In genomic region chr6:52417675-52418111, GRCh38 we compare ENCODE assay signal across 10 cellular contexts. TPM values are rescaled to one million over a fixed set of nuclear protein-coding genes. Genes with fewer than 3 reads are reported as not detected.
DNase-seq lines count a peak whose midpoint lies in the region; ATAC-seq and TF ChIP-seq lines count a peak whose summit lies in the region.
"Had no signal": no experiment of that assay in that cellular context is flagged by ENCODE, and none has a peak within 500 bp of the region (broad histone marks: within the 10 kb centered on the region; RNA-seq: fewer than 3 reads in every experiment).

No MANE protein-coding gene starts in this region.

- peak; percentile 53 for DNase-seq in DMS79 (lab: John Stamatoyannopoulos, UW)
- peak; percentile 69 for DNase-seq in NCI-H82 treated with DMSO at 0.1 percent for 48 hours (lab: John Stamatoyannopoulos, UW; ENCODE audit: unreplicated experiment)
- DNase-seq in endothelial cell (ENCODE audit: low spot score), result no peak
- no peak for DNase-seq in neural crest cell (ENCODE audit: low read depth, low spot score)
- no peak for DNase-seq in C1 segment of cervical spinal cord (lab: John Stamatoyannopoulos, UW)
- DNase-seq in dorsolateral prefrontal cortex, result no peak
- no peak for DNase-seq in NCI-H146 (lab: John Stamatoyannopoulos, UW)
- DNase-seq: T1000 had no signal

- H3K4me3 ChIP-seq in dorsolateral prefrontal cortex, result no peak overlapping the region
- H3K4me3 ChIP-seq: GM12878 had no signal

- intact Hi-C loops in dorsolateral prefrontal cortex (cut with DNase I), result loop anchor here in 1 of 2 donors (2.0 to 5.0 kb wide), 3 partner anchors 100 to 247 kb away; no protein-coding TSS in a partner anchor

- H3K4me1 Mint-ChIP-seq in endothelial cell (ENCODE audit: unreplicated experiment) (peaks cover 17% of the 10 kb centered on the region), neural crest cell (peaks cover 21% of the 10 kb centered on the region)

- TF ChIP-seq CTCF in endothelial cell (IDR thresholded peaks at IDR 0.05; ENCODE audit: unreplicated experiment), result no peak
- no peak for TF ChIP-seq CTCF in neural crest cell (conservative IDR thresholded peaks at IDR 0.05)
- no peak for TF ChIP-seq CTCF in dorsolateral prefrontal cortex (IDR thresholded peaks at IDR 0.05 in 54 of 56, conservative IDR thresholded peaks at IDR 0.05 in 2 of 56; ENCODE audit: low read depth in 1 of 56, partially characterized antibody in 56 of 56)

- H3K27ac Mint-ChIP-seq in endothelial cell (ENCODE audit: unreplicated experiment) (peak overlapping the region; percentile 33), neural crest cell (ENCODE audit: unreplicated experiment) (peak overlapping the region; percentile 65)

- H3K36me3 Mint-ChIP-seq in endothelial cell (ENCODE audit: low read depth, unreplicated experiment), result peaks cover 5% of the 10 kb centered on the region
- H3K36me3 Mint-ChIP-seq in neural crest cell (ENCODE audit: low read depth), result no peaks in the 10 kb centered on the region

- H3K9me3 Mint-ChIP-seq in endothelial cell (ENCODE audit: unreplicated experiment), result no peaks in the 10 kb centered on the region
- no peaks in the 10 kb centered on the region for H3K9me3 Mint-ChIP-seq in neural crest cell

- H3K27me3 Mint-ChIP-seq in endothelial cell (ENCODE audit: unreplicated experiment) (peaks cover 16% of the 10 kb centered on the region), neural crest cell (ENCODE audit: low read depth) (no peaks in the 10 kb centered on the region)

- no peak overlapping the region for H3K4me3 Mint-ChIP-seq in endothelial cell (ENCODE audit: unreplicated experiment)
- H3K4me3 Mint-ChIP-seq in neural crest cell, result peak overlapping the region; percentile 72

- no peak for ATAC-seq in HG02885 (IDR thresholded peaks at IDR 0.05; ENCODE audit: poor library complexity, unreplicated experiment)
- ATAC-seq: GM12878 had no signal

- H3K27ac ChIP-seq in dorsolateral prefrontal cortex, result peak overlapping the region in 5 of 59 donors; percentile 16 to 37 (median 35)

- no peaks in the 10 kb centered on the region for H3K27me3 ChIP-seq in dorsolateral prefrontal cortex

RNA-seq across cellular contexts. Expression of gene EFHC1, which starts 2.4 kb away (rescaled TPM):
- total RNA-seq in endothelial cell (ENCODE audit: unreplicated experiment), result 29.0 TPM
- 43.7 and 46.0 TPM in 2 replicates for total RNA-seq in neural crest cell
- 10 to 100 TPM; 18.1 to 39.8 (median 27.3) TPM for total RNA-seq in dorsolateral prefrontal cortex

RNA-seq across cellular contexts. Expression of gene PAQR8, which starts 55.7 kb away (rescaled TPM):
- total RNA-seq in endothelial cell (ENCODE audit: unreplicated experiment) (7.5 TPM), neural crest cell (10.5 and 10.7 TPM in 2 replicates), dorsolateral prefrontal cortex (100 to 1,000 TPM in 46 of 120 experiments, 10 to 100 TPM in 74; 40.1 to 180 (median 87.5) TPM)

Comparison
In these comparisons a context has a peak if more than half of its experiments do, and no peak if none do; other contexts are left out.
1. DNase-seq: peak in DMS79 (single experiment) and NCI-H82 treated with DMSO at 0.1 percent for 48 hours (single experiment); none in endothelial cell (single experiment), neural crest cell (single experiment), C1 segment of cervical spinal cord (0 of 14), dorsolateral prefrontal cortex (0 of 10) and NCI-H146 (single experiment).